ENCODE assay signal across 12 cellular contexts in the genomic region with DNA sequence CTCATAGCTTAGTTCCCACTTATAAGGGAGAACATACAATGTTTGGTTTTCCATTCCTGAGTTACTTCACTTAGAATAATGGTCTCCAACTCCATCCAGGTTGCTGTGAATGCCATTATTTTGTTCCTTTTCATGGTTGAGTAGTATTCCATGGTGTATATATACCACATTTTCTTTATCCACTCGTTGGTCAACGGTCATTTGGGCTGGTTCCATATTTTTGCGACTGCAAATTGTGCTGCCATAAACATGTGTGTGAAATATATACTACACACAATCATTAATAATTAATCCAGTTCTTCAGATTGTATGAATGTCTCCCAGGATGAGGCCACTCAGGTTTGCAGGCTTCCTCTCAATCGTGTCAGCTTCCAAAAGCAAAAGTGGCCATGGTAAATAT. TPM values are rescaled to one million over a fixed set of nuclear protein-coding genes. Genes with fewer than 3 reads are reported as not detected.
"Had no signal": no experiment of that assay in that cellular context is flagged by ENCODE, and none has a peak within 500 bp of the region (broad histone marks: within the 10 kb centered on the region; RNA-seq: fewer than 3 reads in every experiment).

No MANE protein-coding gene starts in this region.

RNA-seq across cellular contexts. Expression of gene ROS1, which starts 42.8 kb away (rescaled TPM):
- total RNA-seq: naive thymus-derived CD4-positive, alpha-beta T cell; naive thymus-derived CD8-positive, alpha-beta T cell; natural killer cell; neural crest cell; omental fat pad; osteocyte; pulmonary artery endothelial cell; right atrium auricular region; sigmoid colon had no signal
- polyA plus RNA-seq: naive thymus-derived CD4-positive, alpha-beta T cell; naive thymus-derived CD8-positive, alpha-beta T cell; neural cell; ovary; spleen had no signal
